In genomic region chr3:13113346-13114335, GRCh38 we compare ENCODE assay signal across 20 cellular contexts. TPM values are rescaled to one million over a fixed set of nuclear protein-coding genes. Genes with fewer than 3 reads are reported as not detected.
DNase-seq lines count a peak whose midpoint lies in the region; ATAC-seq, FAIRE-seq and TF ChIP-seq lines count a peak whose summit lies in the region.
"Had no signal": no experiment of that assay in that cellular context is flagged by ENCODE, and none has a peak within 500 bp of the region (broad histone marks: within the 10 kb centered on the region; RNA-seq: fewer than 3 reads in every experiment).

No MANE protein-coding gene starts in this region.

- TF ChIP-seq CTCF in left ventricle myocardium inferior (IDR thresholded peaks at IDR 0.05; ENCODE audit: borderline replicate concordance) (no peak), right atrium auricular region (IDR thresholded peaks at IDR 0.05) (no peak), PC-9 (conservative IDR thresholded peaks at IDR 0.05) (no peak), HepG2 (CRISPR knock-in tag; IDR thresholded peaks at IDR 0.05) (no peak)

- TF ChIP-seq EP300 in HepG2 (IDR thresholded peaks at IDR 0.05; ENCODE audit: low read depth in 2 of 2, low read length in 2 of 2), result no peak
- TF ChIP-seq EP300 in HepG2 (CRISPR knock-in tag; IDR thresholded peaks at IDR 0.05; ENCODE audit: borderline replicate concordance), result no peak

- POLR2A ChIA-PET in PC-9 (lab: Charles Lee; ENCODE audit: unreplicated experiment) (no interaction called here), HepG2 (lab: Yijun Ruan, JAX) (no interaction called here)

- CTCF ChIA-PET in PC-9 (lab: Charles Lee) (no interaction called here), HepG2 (lab: Yijun Ruan, JAX; ENCODE audit: low intra/inter-chr PET ratio, low total read pairs) (no interaction called here)

- no peaks in the 10 kb centered on the region for H4K20me1 ChIP-seq in PC-9 (ENCODE audit: insufficient read depth)
- H4K20me1 ChIP-seq in HepG2 (ENCODE audit: insufficient read depth, low read length), result peaks cover 22% of the 10 kb centered on the region; the same call in 1 of the 2 replicates

- H3K9me2 ChIP-seq in PC-9 (ENCODE audit: insufficient read depth), result no peaks in the 10 kb centered on the region

- BruUV-seq in PC-9 (replicated peaks; lab: Mats Ljungman, UMichigan), result no TSS peak
- no TSS peak for BruUV-seq in HepG2 (replicated peaks; lab: Mats Ljungman, UMichigan)

- H2AFZ ChIP-seq in PC-9 (no peak overlapping the region), HepG2 (ENCODE audit: low read length) (no peak overlapping the region)

- H3K36me3 ChIP-seq in left ventricle myocardium inferior (no peaks in the 10 kb centered on the region), right atrium auricular region (no peaks in the 10 kb centered on the region), PC-9 (ENCODE audit: low read depth) (no peaks in the 10 kb centered on the region), HepG2 (replicated peaks in 1 of 2; ENCODE audit: control insufficient read depth in 1 of 2, insufficient read depth in 2 of 2, low read length in 2 of 2) (no peaks in the 10 kb centered on the region), aorta (ENCODE audit: control insufficient read depth in 1 of 2, insufficient read depth in 2 of 2, low read length in 1 of 2) (no peaks in the 10 kb centered on the region)
- H3K36me3 ChIP-seq: colonic mucosa, upper lobe of left lung had no signal

- no peak for FAIRE-seq in HepG2 (lab: Jason Lieb, UNC)
- FAIRE-seq: endothelial cell of umbilical vein had no signal

- peaks cover 18% of the 10 kb centered on the region for H3K4me1 ChIP-seq in left ventricle myocardium inferior
- H3K4me1 ChIP-seq in right atrium auricular region, result peaks cover 0 to 9% of the 10 kb centered on the region in 2 donors
- peaks cover 55% of the 10 kb centered on the region for H3K4me1 ChIP-seq in PC-9 (replicated peaks; ENCODE audit: insufficient read depth)
- peaks cover 21% of the 10 kb centered on the region for H3K4me1 ChIP-seq in HepG2 (ENCODE audit: insufficient read depth, low read length)
- no peaks in the 10 kb centered on the region for H3K4me1 ChIP-seq in aorta (ENCODE audit: control insufficient read depth in 1 of 2, insufficient read depth in 2 of 2, low read length in 2 of 2)

- TF ChIP-seq POLR2A in HepG2 (IDR thresholded peaks at IDR 0.05; ENCODE audit: insufficient read depth in 1 of 2, low read depth in 2 of 2, low read length in 2 of 2), result no peak

- intact Hi-C loops in left ventricle myocardium inferior (cut with micrococcal nuclease) (no loop called here), PC-9 (cut with micrococcal nuclease; ENCODE audit: unreplicated experiment) (loop anchor here (5.0 kb wide), 1 partner anchor 169 kb away; no protein-coding TSS in a partner anchor), HepG2 (cut with micrococcal nuclease; ENCODE audit: unreplicated experiment) (no loop called here), aorta (cut with DNase I) (no loop called here)

- H3K79me2 ChIP-seq in PC-9 (ENCODE audit: low read depth) (no peaks in the 10 kb centered on the region), HepG2 (ENCODE audit: insufficient read depth, low read length) (no peaks in the 10 kb centered on the region)

- H3K9me3 ChIP-seq in left ventricle myocardium inferior (replicated peaks) (no peaks in the 10 kb centered on the region), right atrium auricular region (no peaks in the 10 kb centered on the region), PC-9 (ENCODE audit: insufficient read depth, low read depth) (no peaks in the 10 kb centered on the region), HepG2 (ENCODE audit: low read length) (no peaks in the 10 kb centered on the region), aorta (ENCODE audit: control insufficient read depth, low read length) (no peaks in the 10 kb centered on the region)
- H3K9me3 ChIP-seq: colonic mucosa, upper lobe of left lung had no signal

- ATAC-seq in HepG2, result no peak
- no peak for ATAC-seq in aorta (ENCODE audit: low FRiP score)
- ATAC-seq in GM19328 (IDR thresholded peaks at IDR 0.05; ENCODE audit: unreplicated experiment), result no peak
- ATAC-seq: left colon had no signal

- DNase-seq in left ventricle myocardium inferior, result peak; percentile 2
- DNase-seq in right atrium auricular region (ENCODE audit: low spot score), result no peak
- no peak for DNase-seq in PC-9
- no peak for DNase-seq in HepG2 (ENCODE audit: low spot score)
- peak; percentile 35 to 63 for DNase-seq in aorta
- no peak for DNase-seq in GF-D8 (lab: John Stamatoyannopoulos, UW)
- no peak for DNase-seq in effector CD8-positive, alpha-beta T cell (lab: John Stamatoyannopoulos, UW)
- DNase-seq: activated CD4-positive, alpha-beta T cell treated with anti-CD3 and anti-CD28 coated beads for 4 hours; activated CD8-positive, alpha-beta memory T cell treated with anti-CD3 and anti-CD28 coated beads, Interleukin-2, amount 50 U/mL, for 4 hours; activated gamma-delta T cell treated with Interleukin-2 at 50 U/mL for 16 hours; colonic mucosa; H9; NCI-H2029; NCI-H524; OCI-M1; stimulated activated CD4-positive, alpha-beta T cell treated with anti-CD3 and anti-CD28 coated beads, Interleukin-1b, Interleukin-23, amount 100 ng/mL, for 48 hours; upper lobe of left lung had no signal

- no peak overlapping the region for H3K27ac ChIP-seq in left ventricle myocardium inferior (replicated peaks)
- H3K27ac ChIP-seq in right atrium auricular region, result no peak overlapping the region
- peak overlapping the region; percentile 82 for H3K27ac ChIP-seq in PC-9
- no peak overlapping the region for H3K27ac ChIP-seq in HepG2 (ENCODE audit: extremely low read length, insufficient read depth, low read length)
- H3K27ac ChIP-seq in aorta (ENCODE audit: low read depth in 1 of 2, low read length in 2 of 2), result no peak overlapping the region
- H3K27ac ChIP-seq: colonic mucosa had no signal

- in situ Hi-C loops in HepG2 (cut with HindIII; ENCODE audit: extremely low pct_ligation_motif_present, low pct_unique_long_range_greater_than_20kb), result no loop called here

- peaks cover 29% of the 10 kb centered on the region for H3K27me3 ChIP-seq in left ventricle myocardium inferior (ENCODE audit: low read depth)
- H3K27me3 ChIP-seq in right atrium auricular region, result no peaks in the 10 kb centered on the region
- no peaks in the 10 kb centered on the region for H3K27me3 ChIP-seq in PC-9 (ENCODE audit: insufficient read depth, low read depth)
- no peaks in the 10 kb centered on the region for H3K27me3 ChIP-seq in HepG2 (ENCODE audit: control insufficient read depth in 1 of 2, insufficient read depth in 2 of 2, low read length in 2 of 2)
- H3K27me3 ChIP-seq in aorta (ENCODE audit: control insufficient read depth in 1 of 2, insufficient read depth in 2 of 2, low read length in 1 of 2), result no peaks in the 10 kb centered on the region
- H3K27me3 ChIP-seq: colonic mucosa, upper lobe of left lung had no signal

- TF ChIP-seq RAD21 in HepG2 (CRISPR knock-in tag; IDR thresholded peaks at IDR 0.05), result no peak

- H3K4me2 ChIP-seq in PC-9 (peak overlapping the region; percentile 72), HepG2 (ENCODE audit: low read depth, low read length) (no peak overlapping the region)

- 92% methylated on average over 21 of the region's 27 CpGs for WGBS in HepG2 (ENCODE audit: low lambda C conversion rate)
- WGBS in aorta, 2 donors, result 75 to 78% methylated on average over 26 to 27 of the region's 27 CpGs

- H3K4me3 ChIP-seq in left ventricle myocardium inferior, result no peak overlapping the region
- H3K4me3 ChIP-seq in right atrium auricular region, result no peak overlapping the region
- no peak overlapping the region for H3K4me3 ChIP-seq in PC-9
- H3K4me3 ChIP-seq in HepG2 (replicated peaks in 1 of 3; ENCODE audit: insufficient read depth in 1 of 3, low read depth in 2 of 3, low read length in 3 of 3), result no peak overlapping the region
- H3K4me3 ChIP-seq in aorta (ENCODE audit: low read length in 2 of 2), result no peak overlapping the region
- H3K4me3 ChIP-seq: colonic mucosa, upper lobe of left lung had no signal

- no peak overlapping the region for H3K9ac ChIP-seq in HepG2 (ENCODE audit: insufficient read depth, low read depth, low read length)

- peaks cover 49% of the 10 kb centered on the region for H3F3A ChIP-seq in PC-9 (ENCODE audit: insufficient read depth, low read depth)

TF ChIP-seq in HepG2, 621 proteins besides CTCF, POLR2A, EP300 and RAD21 (continues in another document):
- TF ChIP-seq ZNF20 (CRISPR knock-in tag; IDR thresholded peaks at IDR 0.05) (no peak), ZNF629 (CRISPR knock-in tag; conservative IDR thresholded peaks at IDR 0.05) (peak; percentile 61), ZNF768 (CRISPR knock-in tag; IDR thresholded peaks at IDR 0.05) (peak; percentile 97), ZFX (CRISPR knock-in tag; IDR thresholded peaks at IDR 0.05; ENCODE audit: low read depth) (0 out of 2 replicates have a peak, but pooled peaks have one; percentile 9), HNRNPL (IDR thresholded peaks at IDR 0.05; ENCODE audit: low read depth, low read length) (peak; percentile 76; the same call in 1 of the 2 replicates)

RNA-seq across cellular contexts. Expression of gene IQSEC1, which starts 40.4 kb away (rescaled TPM):
- total RNA-seq in left ventricle myocardium inferior, result 78.6 TPM
- total RNA-seq in right atrium auricular region, result 10 to 100 TPM; 57.5 to 63.9 TPM
- 30.1 and 30.7 TPM in 2 replicates for total RNA-seq in PC-9 (2021)
- 17.4 and 24.2 TPM in 2 replicates for total RNA-seq in HepG2 (2016; rRNA removed; fragmentation: Illumina TruSeq; extraction: Trizol)
- total RNA-seq in HepG2 (2016; cell fraction: cytosol; rRNA removed; fragmentation: Illumina TruSeq; extraction: Trizol; ENCODE audit: low read depth), result 12.3 and 12.9 TPM in 2 replicates
- 17.6 and 20.3 TPM in 2 replicates for total RNA-seq in HepG2 (2016; cell fraction: insoluble cytoplasmic fraction; rRNA removed; fragmentation: Illumina TruSeq; extraction: Trizol)
- total RNA-seq in HepG2 (2016; cell fraction: membrane; rRNA removed; fragmentation: Illumina TruSeq; extraction: Trizol), result 25.6 and 28.9 TPM in 2 replicates
- total RNA-seq in HepG2 (2016; cell fraction: nucleus; rRNA removed; fragmentation: Illumina TruSeq; extraction: Trizol), result 26.8 and 29.4 TPM in 2 replicates
- polyA plus RNA-seq in HepG2 (2011; rRNA removed), result 20.2 and 24.5 TPM in 2 replicates
- polyA plus RNA-seq in HepG2 (2011; cell fraction: cytosol; rRNA removed), result 11.4 and 12.7 TPM in 2 replicates
- polyA plus RNA-seq in HepG2 (2011; cell fraction: nucleus; rRNA removed), result 77.1 and 100 TPM in 2 replicates
- polyA plus RNA-seq in HepG2 (2012), result 40.4 and 47.7 TPM in 2 replicates
- 3.1 and 3.4 TPM in 2 replicates for polyA plus RNA-seq in HepG2 (2016; cell fraction: cytosol; fragmentation: Illumina TruSeq; extraction: Trizol; ENCODE audit: low read depth)
- 23.2 and 33.8 TPM in 2 replicates for polyA plus RNA-seq in HepG2 (2016; cell fraction: insoluble cytoplasmic fraction; fragmentation: Illumina TruSeq; extraction: Trizol; ENCODE audit: low read depth)
- polyA plus RNA-seq in HepG2 (2016; cell fraction: membrane; fragmentation: Illumina TruSeq; extraction: Trizol; ENCODE audit: low read depth), result 13.5 and 17.5 TPM in 2 replicates
- polyA plus RNA-seq in HepG2 (2016; cell fraction: nucleus; fragmentation: Illumina TruSeq; extraction: Trizol; ENCODE audit: insufficient read depth, low read depth), result 57.5 and 60.4 TPM in 2 replicates
- polyA minus RNA-seq in HepG2 (2011; rRNA and poly(A)+ RNA removed; ENCODE audit: low replicate concordance), result 6.5 and 33.0 TPM in 2 replicates
- polyA minus RNA-seq in HepG2 (2011; cell fraction: cytosol; rRNA and poly(A)+ RNA removed), result 25.6 and 30.7 TPM in 2 replicates
- 49.3 and 52.3 TPM in 2 replicates for polyA minus RNA-seq in HepG2 (2011; cell fraction: nucleus; rRNA and poly(A)+ RNA removed)
- 10 to 100 TPM; 76.1 to 84.7 TPM for total RNA-seq in aorta
- 10 to 100 TPM; 12.6 to 23.7 TPM for polyA plus RNA-seq in aorta

Comparison
In these comparisons a context has a peak if more than half of its experiments do, and no peak if none do; other contexts are left out.
1. DNase-seq: peak in left ventricle myocardium inferior (single experiment) and aorta (2 of 2); none in right atrium auricular region (single experiment), PC-9 (0 of 2), HepG2 (single experiment), GF-D8 (single experiment) and effector CD8-positive, alpha-beta T cell (single experiment).